8 cellular contexts compared by ENCODE assay signal in the genomic region with DNA sequence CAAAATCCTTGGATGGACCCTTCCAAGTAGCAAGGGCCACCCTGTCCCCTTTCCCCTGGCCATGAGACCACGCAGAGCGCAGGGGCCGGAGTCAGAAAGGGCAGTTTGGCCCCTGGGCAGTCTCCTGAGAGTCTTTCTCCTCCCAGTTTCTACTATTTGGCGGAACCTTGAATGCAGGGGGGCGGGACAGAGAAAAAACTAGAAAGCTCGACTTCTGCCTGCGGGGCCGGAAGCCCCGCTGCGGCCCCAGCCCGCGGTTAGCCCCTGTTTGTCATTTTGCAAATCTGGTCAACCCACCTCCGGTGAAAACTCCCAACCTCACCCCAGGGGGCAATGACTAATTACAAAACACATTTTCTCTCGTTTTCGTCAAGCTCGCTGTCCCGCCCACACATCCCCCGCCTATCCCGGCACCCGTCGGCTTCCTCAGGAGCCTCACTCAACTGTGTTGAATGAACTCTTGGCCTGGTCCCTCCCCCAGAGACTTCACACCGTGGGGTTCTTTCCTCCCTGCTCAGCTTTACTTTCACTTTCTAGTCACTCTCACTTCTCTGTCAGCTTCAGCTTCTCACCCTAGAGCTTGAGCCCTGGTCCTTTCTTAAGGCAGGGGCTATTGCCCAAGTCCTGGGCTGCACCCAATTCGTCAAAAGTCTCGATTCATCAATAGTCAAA.
DNase-seq lines count a peak whose midpoint lies in the region; ATAC-seq and TF ChIP-seq lines count a peak whose summit lies in the region.

No MANE protein-coding gene starts in this region.

- H3K27ac ChIP-seq in muscle layer of colon (ENCODE audit: low read depth, low read length): peak overlapping the region; percentile 84

- no peaks in the 10 kb centered on the region for H3K36me3 ChIP-seq in NT2/D1 (ENCODE audit: insufficient read depth, insufficient read length, low read length)
- H3K36me3 ChIP-seq in muscle layer of colon (ENCODE audit: insufficient read depth, low read length): no peaks in the 10 kb centered on the region

- H3K4me3 ChIP-seq in AG10803 (ENCODE audit: low read length) (peak overlapping the region; percentile 58), NT2/D1 (ENCODE audit: insufficient read length, low read depth) (peak overlapping the region; percentile 6), epithelial cell of proximal tubule (ENCODE audit: low read depth, low read length) (peak overlapping the region; percentile 50), muscle layer of colon (ENCODE audit: low read depth in 1 of 2, low read length in 2 of 2) (peak overlapping the region; percentile 30 to 57)

- peak; percentile 92 for DNase-seq in AG10803 (ENCODE audit: low read depth)
- peak; percentile 100 for DNase-seq in NT2/D1 (ENCODE audit: low read depth, low spot score)
- peak; percentile 97 for DNase-seq in activated T-cell treated with anti-CD3 and anti-CD28 coated beads for 24 hours (ENCODE audit: low read depth)
- peak; percentile 88 for DNase-seq in epithelial cell of proximal tubule (ENCODE audit: low read depth)
- DNase-seq in stimulated activated CD8-positive, alpha-beta memory T cell treated with anti-CD3 and anti-CD28 coated beads, Interleukin-4, amount 100 ng/mL, for 48 hours: peak; percentile 98

- H3K4me1 ChIP-seq in NT2/D1 (ENCODE audit: insufficient read depth, insufficient read length) (peaks cover 25% of the 10 kb centered on the region), muscle layer of colon (ENCODE audit: insufficient read depth, low read length) (peaks cover 41% of the 10 kb centered on the region)

- peak overlapping the region; percentile 66 for H3K9ac ChIP-seq in NT2/D1 (ENCODE audit: insufficient read length, low read depth)
- peak overlapping the region; percentile 74 for H3K9ac ChIP-seq in muscle layer of colon (ENCODE audit: low read length)

- no peaks in the 10 kb centered on the region for H3K9me3 ChIP-seq in NT2/D1 (ENCODE audit: insufficient read depth, low read length)
- no peaks in the 10 kb centered on the region for H3K9me3 ChIP-seq in muscle layer of colon (ENCODE audit: low read length)

- TF ChIP-seq CTCF in AG10803 (conservative IDR thresholded peaks at IDR 0.05; ENCODE audit: low read length): no peak
- no peak for TF ChIP-seq CTCF in epithelial cell of proximal tubule (conservative IDR thresholded peaks at IDR 0.05; ENCODE audit: low read depth, low read length)

- H3K27me3 ChIP-seq in NT2/D1 (ENCODE audit: insufficient read depth, insufficient read length): peaks cover 12% of the 10 kb centered on the region
- H3K27me3 ChIP-seq in muscle layer of colon (ENCODE audit: control insufficient read depth in 1 of 2, insufficient read depth in 2 of 2, low read length in 2 of 2): no peaks in the 10 kb centered on the region

- ATAC-seq in GM18907 (IDR thresholded peaks at IDR 0.05; ENCODE audit: unreplicated experiment): peak; percentile 85
- peak; percentile 76 for ATAC-seq in HG03108 (IDR thresholded peaks at IDR 0.05; ENCODE audit: unreplicated experiment)

Comparison
In these comparisons a context has a peak if more than half of its experiments do, and no peak if none do; other contexts are left out.
1. Peak in every context shown above with its lines: DNase-seq, ATAC-seq, H3K4me3 ChIP-seq and H3K27ac ChIP-seq.
2. H3K4me3 ChIP-seq: peak in every context shown above with its lines; median percentile 58 in AG10803; 50 in epithelial cell of proximal tubule; 44 in muscle layer of colon; 6 in NT2/D1.